8 cellular contexts compared by ENCODE assay signal in the genomic region with DNA sequence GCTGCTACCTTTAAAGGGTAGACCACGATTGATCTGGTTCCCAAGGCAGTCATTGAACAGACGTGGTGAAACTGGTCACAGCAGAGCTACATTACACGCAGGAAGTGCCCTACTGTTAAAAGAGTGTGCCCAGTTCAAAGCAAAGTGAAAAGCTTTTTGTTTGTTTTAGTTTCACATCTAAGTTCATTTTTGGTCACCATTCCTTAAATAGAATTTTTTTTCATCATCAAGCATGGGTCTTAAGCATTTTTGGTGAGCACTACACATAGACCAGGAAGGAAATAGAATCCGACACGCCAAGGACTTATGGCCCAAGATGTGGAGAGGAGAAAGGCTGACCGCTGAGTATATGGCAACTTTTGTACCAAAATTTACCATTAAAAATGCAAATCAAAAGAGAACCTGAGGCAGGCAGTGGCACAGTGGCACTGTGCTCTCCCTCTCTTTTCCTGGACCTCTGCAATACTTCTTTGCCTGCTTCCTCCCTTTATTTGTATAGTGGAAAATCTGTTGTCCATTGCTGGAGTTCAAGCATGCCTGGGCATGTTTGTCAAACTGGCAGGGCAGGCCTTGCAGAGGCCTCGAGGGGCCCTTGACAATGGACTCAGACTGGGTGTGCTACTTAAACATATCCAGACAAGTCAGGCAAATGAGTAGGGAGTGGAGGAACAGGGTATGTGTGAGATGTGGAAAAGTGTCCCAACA. TPM values are rescaled to one million over a fixed set of nuclear protein-coding genes. Genes with fewer than 3 reads are reported as not detected.
DNase-seq lines count a peak whose midpoint lies in the region; ATAC-seq and TF ChIP-seq lines count a peak whose summit lies in the region.

No MANE protein-coding gene starts in this region.

- TF ChIP-seq CTCF in foreskin keratinocyte (conservative IDR thresholded peaks at IDR 0.05) = peak; percentile 10

- peak overlapping the region; percentile 50 for H3K27ac ChIP-seq in foreskin keratinocyte

- DNase-seq in SIG-M5 treated with dmso at 0.1 percent for 504 hours (lab: John Stamatoyannopoulos, UW; ENCODE audit: unreplicated experiment) = peak; percentile 15
- no peak for DNase-seq in SIG-M5 (lab: John Stamatoyannopoulos, UW)
- peak; percentile 93 for DNase-seq in NCI-H345 (lab: John Stamatoyannopoulos, UW)
- peak; percentile 94 to 97 for DNase-seq in foreskin keratinocyte
- DNase-seq in stimulated activated CD4-positive, alpha-beta T cell treated with anti-CD3 and anti-CD28 coated beads, Interleukin-15, amount 100 ng/mL, for 24 hours = no peak
- no peak for DNase-seq in activated CD4-positive, CD25-positive, alpha-beta regulatory T cell (lab: John Stamatoyannopoulos, UW)
- no peak for DNase-seq in activated T-cell treated with anti-CD3 and anti-CD28 coated beads, Interleukin-2, amount 50 U/mL, for 48 hours

- H3K4me1 ChIP-seq in foreskin keratinocyte = peaks cover 61% of the 10 kb centered on the region

- ATAC-seq in HG02981 (IDR thresholded peaks at IDR 0.05; ENCODE audit: unreplicated experiment) (peak; percentile 56), foreskin keratinocyte (peak; percentile 74)

- H3K27me3 ChIP-seq in foreskin keratinocyte = no peaks in the 10 kb centered on the region

RNA-seq across cellular contexts. Expression of gene HNRNPA3, which starts 42.6 kb away (rescaled TPM):
- 140 and 159 TPM in 2 replicates for total RNA-seq in foreskin keratinocyte
- 417 and 454 TPM in 2 replicates for polyA plus RNA-seq in foreskin keratinocyte

Comparison
In these comparisons a context has a peak if more than half of its experiments do, and no peak if none do; other contexts are left out.
1. DNase-seq: peak in SIG-M5 treated with dmso at 0.1 percent for 504 hours (single experiment), NCI-H345 (single experiment) and foreskin keratinocyte (2 of 2); none in SIG-M5 (single experiment), stimulated activated CD4-positive, alpha-beta T cell treated with anti-CD3 and anti-CD28 coated beads, Interleukin-15, amount 100 ng/mL, for 24 hours (single experiment), activated CD4-positive, CD25-positive, alpha-beta regulatory T cell (0 of 4) and activated T-cell treated with anti-CD3 and anti-CD28 coated beads, Interleukin-2, amount 50 U/mL, for 48 hours (0 of 2).